8 cellular contexts compared by ENCODE assay signal in the genomic region with DNA sequence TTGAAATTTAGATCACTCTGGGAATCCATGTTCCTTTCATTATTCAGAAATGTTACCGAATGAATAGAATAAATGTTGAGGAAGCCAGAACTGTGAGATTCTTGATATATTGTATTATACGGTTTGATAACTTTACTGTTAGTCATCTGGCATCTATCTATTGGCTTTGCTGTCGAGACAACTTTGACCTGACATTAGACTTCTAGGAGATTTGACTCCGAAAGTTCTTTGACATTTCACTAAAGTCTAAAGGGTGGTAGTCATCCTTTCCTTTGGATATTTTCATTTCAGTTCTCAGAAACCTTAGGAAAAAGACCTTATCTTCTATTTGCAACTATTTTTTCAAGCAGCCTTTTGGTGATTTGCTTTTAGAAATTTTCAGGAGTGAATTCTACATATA. TPM values are rescaled to one million over a fixed set of nuclear protein-coding genes. Genes with fewer than 3 reads are reported as not detected.
DNase-seq lines count a peak whose midpoint lies in the region; ATAC-seq and TF ChIP-seq lines count a peak whose summit lies in the region.

No MANE protein-coding gene starts in this region.

- H3K27me3 Mint-ChIP-seq in brain (peaks cover 19% of the 10 kb centered on the region), mesothelial cell of epicardium (ENCODE audit: low read depth) (no peaks in the 10 kb centered on the region)

- H3K4me3 ChIP-seq in HAP-1, result peak overlapping the region; percentile 95

- H3K4me1 ChIP-seq in HAP-1, result no peaks in the 10 kb centered on the region; the same call in none of the 2 replicates

- no peaks in the 10 kb centered on the region for H3K9me3 ChIP-seq in HAP-1

- H3K27me3 ChIP-seq in HAP-1 (ENCODE audit: low read depth), result no peaks in the 10 kb centered on the region

- no peak for ATAC-seq in HG03045 (IDR thresholded peaks at IDR 0.05; ENCODE audit: unreplicated experiment)

- TF ChIP-seq CTCF in brain (conservative IDR thresholded peaks at IDR 0.05) (no peak), mesothelial cell of epicardium (IDR thresholded peaks at IDR 0.05; ENCODE audit: unreplicated experiment) (no peak)

- no peaks in the 10 kb centered on the region for H3K36me3 ChIP-seq in HAP-1 (replicated peaks)

- H3K36me3 Mint-ChIP-seq in brain (peaks cover 19% of the 10 kb centered on the region), mesothelial cell of epicardium (peaks cover 6% of the 10 kb centered on the region)

- H3K4me3 Mint-ChIP-seq in brain, result peak overlapping the region; percentile 88 to 100 (median 99)
- H3K4me3 Mint-ChIP-seq in mesothelial cell of epicardium, result peak overlapping the region; percentile 100

- H3K9me3 Mint-ChIP-seq in brain, result peaks cover 0 to 12% (median 0%) of the 10 kb centered on the region in 5 experiments
- H3K9me3 Mint-ChIP-seq in mesothelial cell of epicardium, result no peaks in the 10 kb centered on the region

- peaks cover 64% of the 10 kb centered on the region for H3K4me1 Mint-ChIP-seq in brain
- peaks cover 41% of the 10 kb centered on the region for H3K4me1 Mint-ChIP-seq in mesothelial cell of epicardium

- DNase-seq in A172 (ENCODE audit: low spot score) (peak; percentile 16), HAP-1 (ENCODE audit: low spot score in 2 of 2) (no peak), mesothelial cell of epicardium (ENCODE audit: low spot score in 2 of 2, unreplicated experiment in 2 of 2) (no peak), NCI-H226 (no peak), T-helper 9 cell (no peak), NCI-H2081 (lab: John Stamatoyannopoulos, UW) (no peak)

- peak overlapping the region; percentile 97 to 100 (median 100) for H3K27ac Mint-ChIP-seq in brain
- peak overlapping the region; percentile 85 for H3K27ac Mint-ChIP-seq in mesothelial cell of epicardium

- in situ Hi-C loops in HAP-1 (cut with MboI; ENCODE audit: low sequenced_read_pairs), result no loop called here

RNA-seq across cellular contexts. Expression of a gene that starts 1.9 kb away (rescaled TPM):
- total RNA-seq in A172 (2014; rRNA removed; shearing (Covaris generic)), result 18.1 and 20.5 TPM in 2 replicates
- polyA plus RNA-seq in brain (ENCODE audit: insufficient read depth, low read depth, low replicate concordance), result 16.5 TPM
- total RNA-seq in mesothelial cell of epicardium, result 75.8 to 81.4 TPM (median 76.5 TPM) in 3 replicates
